In genomic region chr9:3240651-3241268, GRCh38 we compare ENCODE assay signal across 8 cellular contexts.
DNase-seq lines count a peak whose midpoint lies in the region; ATAC-seq, FAIRE-seq and TF ChIP-seq lines count a peak whose summit lies in the region.

No MANE protein-coding gene starts in this region.

- peaks cover 8% of the 10 kb centered on the region for H3K4me1 Mint-ChIP-seq in activated naive CD8-positive, alpha-beta T cell treated with anti-CD3 and anti-CD28 coated beads, Interleukin-2, amount 10 ng/mL, durations not matched to agents 7 days and 5 days

- TF ChIP-seq POLR2A in H54 (IDR thresholded peaks at IDR 0.05; ENCODE audit: low read depth, low read length), result no peak

- no peaks in the 10 kb centered on the region for H3K27me3 Mint-ChIP-seq in activated naive CD8-positive, alpha-beta T cell treated with anti-CD3 and anti-CD28 coated beads, Interleukin-2, amount 10 ng/mL, durations not matched to agents 7 days and 5 days

- intact Hi-C loops in left cardiac atrium (cut with DNase I), result loop anchor here in 1 of 2 donors (2.0 kb wide), 1 partner anchor 202 kb away; no protein-coding TSS in a partner anchor

- POLR2A ChIA-PET in activated naive CD8-positive, alpha-beta T cell treated with anti-CD3 and anti-CD28 coated beads, Interleukin-2, amount 10 ng/mL, durations not matched to agents 7 days and 5 days (lab: Charles Lee), result interaction anchor here (0.7 to 1.0 kb wide), 2 partner anchors 201 to 338 kb away, joined by 3 read pairs; no protein-coding TSS in a partner anchor

- peak; percentile 32 for TF ChIP-seq CTCF in GM12801 (IDR thresholded peaks at IDR 0.05; ENCODE audit: extremely low read depth, insufficient read length)

- FAIRE-seq in H54 (lab: Jason Lieb, UNC), result peak; percentile 97

- H3K27ac Mint-ChIP-seq in activated naive CD8-positive, alpha-beta T cell treated with anti-CD3 and anti-CD28 coated beads, Interleukin-2, amount 10 ng/mL, durations not matched to agents 7 days and 5 days, result no peak overlapping the region

- H3K36me3 Mint-ChIP-seq in activated naive CD8-positive, alpha-beta T cell treated with anti-CD3 and anti-CD28 coated beads, Interleukin-2, amount 10 ng/mL, durations not matched to agents 7 days and 5 days, result peaks cover 5% of the 10 kb centered on the region

- DNase-seq in H54 (ENCODE audit: insufficient read length, low spot score) (peak; percentile 16), LoVo (ENCODE audit: low spot score) (peak; percentile 59), SKM-1 treated with dmso at 0.1 percent for 144 hours (lab: John Stamatoyannopoulos, UW; ENCODE audit: unreplicated experiment) (peak; percentile 71), left cardiac atrium (peak; percentile 53), renal cortical epithelial cell (ENCODE audit: low read depth) (peak; percentile 66), cortex of kidney (lab: John Stamatoyannopoulos, UW) (no peak)
- peak; percentile 59 for DNase-seq in activated naive CD8-positive, alpha-beta T cell treated with anti-CD3 and anti-CD28 coated beads, Interleukin-2, amount 10 ng/mL, durations not matched to agents 7 days and 5 days

- peak; percentile 97 for ATAC-seq in activated naive CD8-positive, alpha-beta T cell treated with anti-CD3 and anti-CD28 coated beads, Interleukin-2, amount 10 ng/mL, durations not matched to agents 7 days and 5 days (ENCODE audit: low read depth)
- ATAC-seq in left cardiac atrium, result peak; percentile 84 to 88

- no peaks in the 10 kb centered on the region for H3K9me3 Mint-ChIP-seq in activated naive CD8-positive, alpha-beta T cell treated with anti-CD3 and anti-CD28 coated beads, Interleukin-2, amount 10 ng/mL, durations not matched to agents 7 days and 5 days

- no peak overlapping the region for H3K4me3 Mint-ChIP-seq in activated naive CD8-positive, alpha-beta T cell treated with anti-CD3 and anti-CD28 coated beads, Interleukin-2, amount 10 ng/mL, durations not matched to agents 7 days and 5 days
